Comparison of ENCODE assay signal across 8 cellular contexts in genomic region chr3:186277268-186277909, GRCh38.
A peak's percentile ranks its signal among the peaks of the same experiment; 100 is the strongest.
DNase-seq lines count a peak whose midpoint lies in the region; ATAC-seq and TF ChIP-seq lines count a peak whose summit lies in the region.

No MANE protein-coding gene starts in this region.

- TF ChIP-seq CTCF in esophagus squamous epithelium (IDR thresholded peaks at IDR 0.05) (peak in 5 of 6 experiments; percentile 36 to 64 (median 48)), parathyroid adenoma (IDR thresholded peaks at IDR 0.05) (peak; percentile 49), GM20000 (IDR thresholded peaks at IDR 0.05; ENCODE audit: extremely low read depth, missing control alignments) (no peak)

- H3K4me2 ChIP-seq in parathyroid adenoma (ENCODE audit: low read length), result no peak overlapping the region

- H3K4me1 ChIP-seq in esophagus squamous epithelium (peaks cover 0 to 3% (median 0%) of the 10 kb centered on the region in 3 donors), parathyroid adenoma (no peaks in the 10 kb centered on the region)

- no peak for ATAC-seq in GM19452 (IDR thresholded peaks at IDR 0.05; ENCODE audit: unreplicated experiment)
- no peak for ATAC-seq in HG03159 (IDR thresholded peaks at IDR 0.05; ENCODE audit: unreplicated experiment)

- H3K36me3 ChIP-seq in esophagus squamous epithelium (no peaks in the 10 kb centered on the region), parathyroid adenoma (ENCODE audit: control insufficient read depth, insufficient read depth, low read length) (no peaks in the 10 kb centered on the region)

- H3K27ac ChIP-seq in esophagus squamous epithelium, result no peak overlapping the region
- no peak overlapping the region for H3K27ac ChIP-seq in parathyroid adenoma

- H3K4me3 ChIP-seq in esophagus squamous epithelium (no peak overlapping the region), parathyroid adenoma (ENCODE audit: low read depth, low read length) (no peak overlapping the region)

- TF ChIP-seq POLR2A in esophagus squamous epithelium (IDR thresholded peaks at IDR 0.05), result no peak

- DNase-seq in ELF-1 (ENCODE audit: low read depth, low spot score), result peak; percentile 34
- DNase-seq in NCI-H69 (lab: John Stamatoyannopoulos, UW), result peak; percentile 26
- DNase-seq in esophagus squamous epithelium (lab: John Stamatoyannopoulos, UW), result no peak
- DNase-seq in posterior vena cava (ENCODE audit: low spot score), result no peak
- DNase-seq in GM20000 (ENCODE audit: low spot score), result no peak

- H2AFZ ChIP-seq in parathyroid adenoma, result no peak overlapping the region

- no peaks in the 10 kb centered on the region for H3K79me2 ChIP-seq in parathyroid adenoma

- 43 to 45% methylated on average over 10 of the region's 10 CpGs for WGBS in esophagus squamous epithelium, 2 donors

- intact Hi-C loops in esophagus squamous epithelium (cut with DNase I), result no loop called here
- intact Hi-C loops in posterior vena cava (cut with DNase I), result loop anchor here in 1 of 2 donors (10.0 kb wide), 1 partner anchor 237 kb away; no protein-coding TSS in a partner anchor

- H3K9me3 ChIP-seq in esophagus squamous epithelium, result no peaks in the 10 kb centered on the region
- no peaks in the 10 kb centered on the region for H3K9me3 ChIP-seq in parathyroid adenoma (ENCODE audit: control insufficient read depth, low read length)

- no peaks in the 10 kb centered on the region for H3K27me3 ChIP-seq in esophagus squamous epithelium
- H3K27me3 ChIP-seq in parathyroid adenoma (ENCODE audit: control insufficient read depth, insufficient read depth, low read length), result no peaks in the 10 kb centered on the region

- no peak overlapping the region for H3K9ac ChIP-seq in parathyroid adenoma

Comparison
In these comparisons a context has a peak if more than half of its experiments do, and no peak if none do; other contexts are left out.
1. DNase-seq: peak in ELF-1 (single experiment) and NCI-H69 (single experiment); none in esophagus squamous epithelium (single experiment), posterior vena cava (single experiment) and GM20000 (single experiment).